Comparison of ENCODE assay signal across 1 cellular context in the genomic region with DNA sequence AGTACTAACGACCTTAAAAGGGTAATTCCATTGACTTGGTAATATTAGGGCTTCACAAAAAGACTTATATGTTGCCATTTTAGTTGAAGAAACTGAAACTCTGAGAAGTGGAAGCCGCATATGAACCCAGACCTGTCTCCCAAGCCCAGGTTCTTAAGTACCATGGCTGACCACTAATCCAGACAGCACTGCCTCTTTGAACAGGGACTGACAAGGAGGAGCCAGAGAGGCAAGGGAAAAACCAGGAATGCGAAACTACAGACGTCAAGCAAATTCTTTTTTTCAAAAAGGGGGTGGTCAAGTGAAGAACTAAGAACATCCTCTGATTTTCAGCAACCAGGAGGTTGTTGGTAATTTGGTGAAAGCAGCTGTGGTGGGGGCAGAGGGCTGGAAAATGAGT.
TF ChIP-seq lines count a peak whose summit lies in the region.

No MANE protein-coding gene starts in this region.

TF ChIP-seq in GM23338, 12 proteins besides CTCF, POLR2A, EP300 and RAD21:
- TF ChIP-seq CREB1 (CRISPR knock-in tag; IDR thresholded peaks at IDR 0.05; ENCODE audit: low read depth) (no peak), JUNB (IDR thresholded peaks at IDR 0.05; ENCODE audit: unreplicated experiment) (no peak), ZNF114 (CRISPR knock-in tag; IDR thresholded peaks at IDR 0.05) (no peak), NANOG (IDR thresholded peaks at IDR 0.05; ENCODE audit: borderline replicate concordance) (no peak)
- TF ChIP-seq, protein P1, sequence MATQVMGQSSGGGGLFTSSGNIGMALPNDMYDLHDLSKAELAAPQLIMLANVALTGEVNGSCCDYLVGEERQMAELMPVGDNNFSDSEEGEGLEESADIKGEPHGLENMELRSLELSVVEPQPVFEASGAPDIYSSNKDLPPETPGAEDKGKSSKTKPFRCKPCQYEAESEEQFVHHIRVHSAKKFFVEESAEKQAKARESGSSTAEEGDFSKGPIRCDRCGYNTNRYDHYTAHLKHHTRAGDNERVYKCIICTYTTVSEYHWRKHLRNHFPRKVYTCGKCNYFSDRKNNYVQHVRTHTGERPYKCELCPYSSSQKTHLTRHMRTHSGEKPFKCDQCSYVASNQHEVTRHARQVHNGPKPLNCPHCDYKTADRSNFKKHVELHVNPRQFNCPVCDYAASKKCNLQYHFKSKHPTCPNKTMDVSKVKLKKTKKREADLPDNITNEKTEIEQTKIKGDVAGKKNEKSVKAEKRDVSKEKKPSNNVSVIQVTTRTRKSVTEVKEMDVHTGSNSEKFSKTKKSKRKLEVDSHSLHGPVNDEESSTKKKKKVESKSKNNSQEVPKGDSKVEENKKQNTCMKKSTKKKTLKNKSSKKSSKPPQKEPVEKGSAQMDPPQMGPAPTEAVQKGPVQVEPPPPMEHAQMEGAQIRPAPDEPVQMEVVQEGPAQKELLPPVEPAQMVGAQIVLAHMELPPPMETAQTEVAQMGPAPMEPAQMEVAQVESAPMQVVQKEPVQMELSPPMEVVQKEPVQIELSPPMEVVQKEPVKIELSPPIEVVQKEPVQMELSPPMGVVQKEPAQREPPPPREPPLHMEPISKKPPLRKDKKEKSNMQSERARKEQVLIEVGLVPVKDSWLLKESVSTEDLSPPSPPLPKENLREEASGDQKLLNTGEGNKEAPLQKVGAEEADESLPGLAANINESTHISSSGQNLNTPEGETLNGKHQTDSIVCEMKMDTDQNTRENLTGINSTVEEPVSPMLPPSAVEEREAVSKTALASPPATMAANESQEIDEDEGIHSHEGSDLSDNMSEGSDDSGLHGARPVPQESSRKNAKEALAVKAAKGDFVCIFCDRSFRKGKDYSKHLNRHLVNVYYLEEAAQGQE (IDR thresholded peaks at IDR 0.05; ENCODE audit: unreplicated experiment), result no peak
